ENCODE assay signal across 8 cellular contexts in genomic region chr1:35031103-35031452, GRCh38. TPM values are rescaled to one million over a fixed set of nuclear protein-coding genes. Genes with fewer than 3 reads are reported as not detected.
DNase-seq lines count a peak whose midpoint lies in the region; ATAC-seq, FAIRE-seq and TF ChIP-seq lines count a peak whose summit lies in the region.

No MANE protein-coding gene starts in this region.

- H3K4me3 ChIP-seq in bronchial epithelial cell (ENCODE audit: low read depth, low read length): peak overlapping the region; percentile 56

- H3K36me3 ChIP-seq in bronchial epithelial cell (ENCODE audit: control insufficient read depth, insufficient read depth, low read length): peaks cover 1% of the 10 kb centered on the region

- TF ChIP-seq CTCF in bronchial epithelial cell (IDR thresholded peaks at IDR 0.05; ENCODE audit: insufficient read depth, low read length, severe bottlenecking): no peak

- no peak for FAIRE-seq in bronchial epithelial cell (lab: Jason Lieb, UNC)

- DNase-seq in CMK (ENCODE audit: low read depth): peak; percentile 21
- DNase-seq in UCSD-AML1 (lab: John Stamatoyannopoulos, UW; ENCODE audit: unreplicated experiment): peak; percentile 39
- peak; percentile 57 for DNase-seq in bronchial epithelial cell (ENCODE audit: low read depth)
- DNase-seq in kidney tubule cell (ENCODE audit: low spot score): peak; percentile 60
- peak; percentile 26 to 32 for DNase-seq in stimulated activated CD4-positive, alpha-beta T cell treated with anti-CD3 and anti-CD28 coated beads, Interleukin-2, amount 100 ng/mL, for 48 hours
- no peak for DNase-seq in NCI-H1694 (lab: John Stamatoyannopoulos, UW)

- ATAC-seq in HG03045 (IDR thresholded peaks at IDR 0.05; ENCODE audit: unreplicated experiment) (peak; percentile 32), HG03139 (IDR thresholded peaks at IDR 0.05; ENCODE audit: unreplicated experiment) (no peak)

- no peaks in the 10 kb centered on the region for H3K27me3 ChIP-seq in bronchial epithelial cell (ENCODE audit: control insufficient read depth, insufficient read depth, low read length)

RNA-seq across cellular contexts. Expression of gene ZMYM6, which starts 0.7 kb away (rescaled TPM):
- total RNA-seq in bronchial epithelial cell: 10.5 and 10.8 TPM in 2 replicates

RNA-seq across cellular contexts. Expression of gene TMEM35B, which starts 45.9 kb away (rescaled TPM):
- total RNA-seq in bronchial epithelial cell: 7.8 and 8.4 TPM in 2 replicates

RNA-seq across cellular contexts. Expression of gene ZMYM1, which starts 48.1 kb away (rescaled TPM):
- total RNA-seq in bronchial epithelial cell: 21.0 and 23.2 TPM in 2 replicates
